Comparison of ENCODE assay signal across 18 cellular contexts in genomic region chr3:49717539-49718418, GRCh38. TPM values are rescaled to one million over a fixed set of nuclear protein-coding genes. Genes with fewer than 3 reads are reported as not detected.
A peak's percentile ranks its signal among the peaks of the same experiment; 100 is the strongest.
DNase-seq lines count a peak whose midpoint lies in the region; ATAC-seq and TF ChIP-seq lines count a peak whose summit lies in the region.
"Had no signal": no experiment of that assay in that cellular context is flagged by ENCODE, and none has a peak within 500 bp of the region (broad histone marks: within the 10 kb centered on the region; RNA-seq: fewer than 3 reads in every experiment).

No MANE protein-coding gene starts in this region.

- H3K36me3 Mint-ChIP-seq in activated CD8-positive, alpha-beta memory T cell treated with anti-CD3 and anti-CD28 coated beads, Interleukin-2, amount 10 ng/mL, durations not matched to agents 7 days and 5 days, result peaks cover 2% of the 10 kb centered on the region
- no peaks in the 10 kb centered on the region for H3K36me3 Mint-ChIP-seq in immature natural killer cell
- H3K36me3 Mint-ChIP-seq: activated naive CD8-positive, alpha-beta T cell had no signal

- H3K9me3 Mint-ChIP-seq in activated CD8-positive, alpha-beta memory T cell treated with anti-CD3 and anti-CD28 coated beads, Interleukin-2, amount 10 ng/mL, durations not matched to agents 7 days and 5 days (ENCODE audit: low read depth), result no peaks in the 10 kb centered on the region
- peaks cover 0 to 1% (median 0%) of the 10 kb centered on the region in 6 donors for H3K9me3 Mint-ChIP-seq in immature natural killer cell
- H3K9me3 Mint-ChIP-seq: activated CD4-positive, alpha-beta T cell treated with anti-CD3 and anti-CD28 coated beads, Interleukin-2, amount 10 ng/mL, durations not matched to agents 7 days and 5 days; H9 had no signal

- CTCF ChIA-PET in activated CD8-positive, alpha-beta memory T cell treated with anti-CD3 and anti-CD28 coated beads, Interleukin-2, amount 10 ng/mL, durations not matched to agents 7 days and 5 days (lab: Charles Lee), result interaction anchor here (0.7 to 2.5 kb wide), 6 partner anchors 11 to 178 kb away, joined by 3 to 24 read pairs (median 6); no protein-coding TSS in a partner anchor
- CTCF ChIA-PET in RWPE1 (lab: Yijun Ruan, JAX), result interaction anchor here (0.6 kb wide), 1 partner anchor 345 kb away, joined by 4 read pairs; no protein-coding TSS in a partner anchor

- no peaks in the 10 kb centered on the region for H3K27me3 Mint-ChIP-seq in activated CD8-positive, alpha-beta memory T cell treated with anti-CD3 and anti-CD28 coated beads, Interleukin-2, amount 10 ng/mL, durations not matched to agents 7 days and 5 days
- peaks cover 0 to 3% (median 0%) of the 10 kb centered on the region in 3 donors for H3K27me3 Mint-ChIP-seq in immature natural killer cell (ENCODE audit: low read depth in 3 of 3)
- H3K27me3 Mint-ChIP-seq: activated CD4-positive, alpha-beta T cell treated with anti-CD3 and anti-CD28 coated beads, Interleukin-2, amount 10 ng/mL, durations not matched to agents 7 days and 5 days; activated naive CD8-positive, alpha-beta T cell had no signal

- no peak for TF ChIP-seq CTCF in RWPE1 (conservative IDR thresholded peaks at IDR 0.05; ENCODE audit: low read depth)

- peaks cover 25% of the 10 kb centered on the region for H3K4me1 Mint-ChIP-seq in activated CD8-positive, alpha-beta memory T cell treated with anti-CD3 and anti-CD28 coated beads, Interleukin-2, amount 10 ng/mL, durations not matched to agents 7 days and 5 days
- peaks cover 26 to 39% of the 10 kb centered on the region in 2 donors for H3K4me1 Mint-ChIP-seq in immature natural killer cell

- peak; percentile 56 for DNase-seq in activated CD8-positive, alpha-beta memory T cell treated with anti-CD3 and anti-CD28 coated beads for 24 hours
- no peak for DNase-seq in activated CD8-positive, alpha-beta memory T cell treated with anti-CD3 and anti-CD28 coated beads, Interleukin-2, amount 10 ng/mL, durations not matched to agents 7 days and 5 days
- DNase-seq in RWPE1 (ENCODE audit: low spot score) (no peak), immature natural killer cell (no peak), sciatic nerve (ENCODE audit: low spot score) (peak; percentile 55), NCI-H1694 treated with DMSO at 0.1 percent for 48 hours (lab: John Stamatoyannopoulos, UW) (no peak), T-helper 9 cell (no peak), middle frontal gyrus (ENCODE audit: extremely low spot score, low spot score) (no peak)
- DNase-seq: activated CD4-positive, alpha-beta T cell treated with anti-CD3 and anti-CD28 coated beads, Interleukin-2, amount 10 ng/mL, durations not matched to agents 7 days and 5 days; NCI-H446 treated with DMSO at 0.1 percent for 48 hours; PC-3 had no signal

- 0 out of 2 replicates have a peak overlapping the region, but pooled peaks have one; percentile 0 for H3K27ac ChIP-seq in RWPE1
- H3K27ac ChIP-seq: cardiac muscle cell, ovary, upper lobe of left lung had no signal

- no peak overlapping the region for H3K4me3 Mint-ChIP-seq in activated CD8-positive, alpha-beta memory T cell treated with anti-CD3 and anti-CD28 coated beads, Interleukin-2, amount 10 ng/mL, durations not matched to agents 7 days and 5 days
- H3K4me3 Mint-ChIP-seq in immature natural killer cell, result peak overlapping the region; percentile 12 to 93 (median 41)

- intact Hi-C loops in sciatic nerve (cut with DNase I), result no loop called here

- no peak overlapping the region for H3K27ac Mint-ChIP-seq in activated CD8-positive, alpha-beta memory T cell treated with anti-CD3 and anti-CD28 coated beads, Interleukin-2, amount 10 ng/mL, durations not matched to agents 7 days and 5 days
- no peak overlapping the region for H3K27ac Mint-ChIP-seq in immature natural killer cell

- POLR2A ChIA-PET in RWPE1 (lab: Yijun Ruan, JAX; ENCODE audit: low non-redundant PET), result no interaction called here

- ATAC-seq in activated CD8-positive, alpha-beta memory T cell treated with anti-CD3 and anti-CD28 coated beads, Interleukin-2, amount 10 ng/mL, durations not matched to agents 7 days and 5 days, result no peak
- no peak for ATAC-seq in sciatic nerve
- ATAC-seq: PC-3 had no signal

RNA-seq across cellular contexts. Expression of gene AMIGO3, which starts 1.7 kb away (rescaled TPM):
- total RNA-seq in activated CD8-positive, alpha-beta memory T cell treated with anti-CD3 and anti-CD28 coated beads, Interleukin-2, amount 10 ng/mL, durations not matched to agents 7 days and 5 days, result 1 to 10 TPM in 1 of 2 experiments, under 1 TPM in 1; 0.19 to 1.2 TPM
- polyA plus RNA-seq in immature natural killer cell, result 1 to 10 TPM in 2 of 3 donors, not detected in 1; 1.5 to 1.7 TPM
- total RNA-seq in sciatic nerve, result not detected
- total RNA-seq: liver had no signal
- polyA plus RNA-seq: AG04450 had no signal

RNA-seq across cellular contexts. Expression of gene GMPPB, which starts 6.0 kb away (rescaled TPM):
- 10 to 100 TPM; 46.6 to 47.9 TPM for total RNA-seq in activated CD8-positive, alpha-beta memory T cell treated with anti-CD3 and anti-CD28 coated beads, Interleukin-2, amount 10 ng/mL, durations not matched to agents 7 days and 5 days
- polyA plus RNA-seq in immature natural killer cell, result 10 to 100 TPM; 13.5 to 35.2 (median 32.5) TPM
- total RNA-seq in sciatic nerve, result 22.0 TPM

RNA-seq across cellular contexts. Expression of gene RNF123, which starts 28.4 kb away (rescaled TPM):
- 10 to 100 TPM; 50.0 to 58.9 TPM for total RNA-seq in activated CD8-positive, alpha-beta memory T cell treated with anti-CD3 and anti-CD28 coated beads, Interleukin-2, amount 10 ng/mL, durations not matched to agents 7 days and 5 days
- 10 to 100 TPM in 2 of 3 donors, 1 to 10 TPM in 1; 2.6 to 27.1 (median 11.8) TPM for polyA plus RNA-seq in immature natural killer cell
- total RNA-seq in sciatic nerve, result 37.9 TPM

RNA-seq across cellular contexts. Expression of gene MST1, which starts 28.5 kb away (rescaled TPM):
- 1 to 10 TPM; 7.3 to 9.3 TPM for total RNA-seq in activated CD8-positive, alpha-beta memory T cell treated with anti-CD3 and anti-CD28 coated beads, Interleukin-2, amount 10 ng/mL, durations not matched to agents 7 days and 5 days
- 1 to 10 TPM in 1 of 3 donors, under 1 TPM in 1, not detected in 1; 0.19 to 1.3 TPM for polyA plus RNA-seq in immature natural killer cell
- 20.6 TPM for total RNA-seq in sciatic nerve

RNA-seq across cellular contexts. Expression of gene APEH, which starts 43.6 kb away (rescaled TPM):
- total RNA-seq in activated CD8-positive, alpha-beta memory T cell treated with anti-CD3 and anti-CD28 coated beads, Interleukin-2, amount 10 ng/mL, durations not matched to agents 7 days and 5 days, result 100 to 1,000 TPM; 150 to 172 TPM
- polyA plus RNA-seq in immature natural killer cell, result 100 to 1,000 TPM in 2 of 3 donors, 10 to 100 TPM in 1; 88.0 to 130 (median 121) TPM
- total RNA-seq in sciatic nerve, result 51.0 TPM

Comparison
In these comparisons a context has a peak if more than half of its experiments do, and no peak if none do; other contexts are left out.
1. DNase-seq: peak in activated CD8-positive, alpha-beta memory T cell treated with anti-CD3 and anti-CD28 coated beads for 24 hours (single experiment) and sciatic nerve (single experiment); none in activated CD8-positive, alpha-beta memory T cell treated with anti-CD3 and anti-CD28 coated beads, Interleukin-2, amount 10 ng/mL, durations not matched to agents 7 days and 5 days (single experiment), RWPE1 (single experiment), immature natural killer cell (0 of 3), NCI-H1694 treated with DMSO at 0.1 percent for 48 hours (single experiment), T-helper 9 cell (single experiment) and middle frontal gyrus (single experiment).